ENCODE assay signal across 19 cellular contexts in genomic region chr2:33354981-33355380, GRCh38.
DNase-seq lines count a peak whose midpoint lies in the region; ATAC-seq and TF ChIP-seq lines count a peak whose summit lies in the region.
"Had no signal": no experiment of that assay in that cellular context is flagged by ENCODE, and none has a peak within 500 bp of the region (broad histone marks: within the 10 kb centered on the region; RNA-seq: fewer than 3 reads in every experiment).

No MANE protein-coding gene starts in this region.

- in situ Hi-C loops in brain microvascular endothelial cell (cut with HindIII; ENCODE audit: low pct_ligation_motif_present, low sequenced_read_pairs) = no loop called here

- TF ChIP-seq CTCF in brain microvascular endothelial cell (IDR thresholded peaks at IDR 0.05; ENCODE audit: low read depth, low read length, missing control alignments) (no peak), foreskin keratinocyte (conservative IDR thresholded peaks at IDR 0.05) (no peak)

- H3K36me3 ChIP-seq in brain microvascular endothelial cell (replicated peaks) = peaks cover 78% of the 10 kb centered on the region

- H3K27me3 ChIP-seq in brain microvascular endothelial cell (replicated peaks) (no peaks in the 10 kb centered on the region), foreskin keratinocyte (no peaks in the 10 kb centered on the region)
- H3K27me3 ChIP-seq: sigmoid colon had no signal

- H3K4me3 ChIP-seq in brain microvascular endothelial cell (ENCODE audit: low read depth, low read length) = no peak overlapping the region
- H3K4me3 ChIP-seq: GM12878, sigmoid colon had no signal

- peak; percentile 68 for DNase-seq in AG20443 (ENCODE audit: low spot score)
- peak; percentile 85 for DNase-seq in HS-5 (ENCODE audit: low read depth)
- DNase-seq in brain microvascular endothelial cell = peak; percentile 96
- DNase-seq in foreskin keratinocyte = no peak
- DNase-seq in islet precursor cell = no peak
- DNase-seq in stimulated activated CD4-positive, alpha-beta T cell treated with anti-CD3 and anti-CD28 coated beads, Interleukin-1b, Interleukin-23, amount 100 ng/mL, for 48 hours = no peak
- no peak for DNase-seq in MV-4-11 (lab: John Stamatoyannopoulos, UW)
- DNase-seq: ACHN; activated CD4-positive, alpha-beta T cell treated with anti-CD3 and anti-CD28 coated beads for 48 hours; activated CD8-positive, alpha-beta memory T cell treated with anti-CD3 and anti-CD28 coated beads, Interleukin-2, amount 50 U/mL, for 4 hours; activated effector memory CD4-positive, alpha-beta T cell treated with anti-CD3 and anti-CD28 coated beads, Interleukin-2, amount 50 U/mL, for 16 hours; glutamatergic neuron; NCI-H1694; NCI-H226; sigmoid colon; stimulated activated CD4-positive, alpha-beta T cell treated with anti-CD3 and anti-CD28 coated beads, Interleukin-4, amount 100 ng/mL, for 24 hours had no signal

- H3K27ac ChIP-seq in brain microvascular endothelial cell = peak overlapping the region; percentile 92
- H3K27ac ChIP-seq in foreskin keratinocyte = no peak overlapping the region
- H3K27ac ChIP-seq: sigmoid colon had no signal

- peak; percentile 26 for ATAC-seq in foreskin keratinocyte
- no peak for ATAC-seq in GM18502 (IDR thresholded peaks at IDR 0.05; ENCODE audit: poor library complexity, unreplicated experiment)
- ATAC-seq: GM12878, Panc1 had no signal

- H3K4me1 ChIP-seq in foreskin keratinocyte = no peaks in the 10 kb centered on the region

Comparison
In these comparisons a context has a peak if more than half of its experiments do, and no peak if none do; other contexts are left out.
1. DNase-seq: peak in AG20443 (single experiment), HS-5 (single experiment) and brain microvascular endothelial cell (single experiment); none in foreskin keratinocyte (0 of 2), islet precursor cell (single experiment), stimulated activated CD4-positive, alpha-beta T cell treated with anti-CD3 and anti-CD28 coated beads, Interleukin-1b, Interleukin-23, amount 100 ng/mL, for 48 hours (single experiment) and MV-4-11 (single experiment).